Comparison of ENCODE assay signal across 9 cellular contexts in the genomic region with DNA sequence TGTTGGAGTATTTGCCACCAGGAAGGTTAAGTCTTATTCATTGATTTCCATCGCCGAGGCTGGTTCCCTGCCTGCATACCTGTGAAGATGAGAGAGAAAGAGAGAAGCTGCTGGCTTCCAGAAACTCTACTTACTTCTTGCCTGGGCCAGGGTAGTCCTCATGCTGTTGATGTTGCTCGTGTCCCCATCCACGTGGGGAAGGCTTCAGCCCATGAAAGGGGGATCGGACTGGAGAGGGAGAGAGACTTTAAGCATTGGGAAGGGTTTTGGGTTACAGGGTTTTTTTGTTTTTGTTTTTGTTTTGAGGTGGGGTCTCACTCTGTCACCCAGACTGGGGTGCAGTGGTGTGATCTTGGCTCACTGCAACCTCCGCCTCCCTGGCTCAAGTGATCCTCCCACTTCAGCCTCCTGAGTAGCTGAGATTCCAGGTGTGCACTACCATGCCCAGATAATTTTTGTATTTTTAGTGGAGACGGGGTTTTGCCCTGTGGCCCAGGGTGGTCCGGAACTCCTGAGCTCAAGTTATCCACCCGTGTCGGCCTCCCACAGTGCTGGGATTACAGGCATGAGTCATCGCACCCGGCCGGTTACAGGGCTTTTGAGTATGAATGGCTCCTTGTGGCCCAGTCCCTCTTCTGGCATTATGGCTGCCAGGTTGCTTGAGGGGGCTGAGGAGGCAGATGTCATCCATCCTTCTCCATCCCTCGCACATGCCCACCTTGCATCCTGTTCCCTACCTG. TPM values are rescaled to one million over a fixed set of nuclear protein-coding genes. Genes with fewer than 3 reads are reported as not detected.
DNase-seq lines count a peak whose midpoint lies in the region; ATAC-seq and TF ChIP-seq lines count a peak whose summit lies in the region.
"Had no signal": no experiment of that assay in that cellular context is flagged by ENCODE, and none has a peak within 500 bp of the region (broad histone marks: within the 10 kb centered on the region; RNA-seq: fewer than 3 reads in every experiment).

No MANE protein-coding gene starts in this region.

- intact Hi-C loops in breast epithelium (cut with DNase I; ENCODE audit: low total_unique reads) (no loop called here), lower lobe of right lung (cut with DNase I) (no loop called here), transverse colon (cut with DNase I; ENCODE audit: low total_unique reads) (no loop called here)

- TF ChIP-seq CTCF in breast epithelium (IDR thresholded peaks at IDR 0.05) = no peak
- no peak for TF ChIP-seq CTCF in lower lobe of right lung (IDR thresholded peaks at IDR 0.05)
- TF ChIP-seq CTCF in transverse colon (IDR thresholded peaks at IDR 0.05) = no peak

- peaks cover 31 to 53% (median 42%) of the 10 kb centered on the region in 3 donors for H3K4me1 Mint-ChIP-seq in IgD-negative memory B cell

- in situ Hi-C loops in transverse colon (cut with MboI; ENCODE audit: low pct_ligation_motif_present in 1 of 4, low pct_unique_long_range_greater_than_20kb in 1 of 4, low sequenced_read_pairs in 3 of 4) = no loop called here

- 81 to 84% methylated on average over 7 to 14 of the region's 14 CpGs for WGBS in transverse colon (ENCODE audit: low coverage in 1 of 2), 2 donors

- peak overlapping the region in 2 of 3 donors; percentile 35 to 74 for H3K27ac Mint-ChIP-seq in IgD-negative memory B cell

- H3K27ac ChIP-seq in breast epithelium = peak overlapping the region; percentile 82 to 93
- H3K27ac ChIP-seq in lower lobe of right lung = peak overlapping the region; percentile 73
- peak overlapping the region; percentile 81 to 91 (median 86) for H3K27ac ChIP-seq in transverse colon

- H3K4me3 ChIP-seq in breast epithelium = peak overlapping the region in 1 of 3 donors; percentile 36
- no peak overlapping the region for H3K4me3 ChIP-seq in lower lobe of right lung
- no peak overlapping the region for H3K4me3 ChIP-seq in transverse colon

- peaks cover 0 to 4% (median 0%) of the 10 kb centered on the region in 3 donors for H3K9me3 Mint-ChIP-seq in IgD-negative memory B cell

- no peaks in the 10 kb centered on the region for H3K27me3 ChIP-seq in breast epithelium
- H3K27me3 ChIP-seq in lower lobe of right lung (ENCODE audit: low read depth) = no peaks in the 10 kb centered on the region
- no peaks in the 10 kb centered on the region for H3K27me3 ChIP-seq in transverse colon

- H3K27me3 Mint-ChIP-seq in IgD-negative memory B cell = no peaks in the 10 kb centered on the region

- DNase-seq in breast epithelium (ENCODE audit: low spot score in 2 of 2) (no peak), lower lobe of right lung (no peak), transverse colon (no peak), mesenteric fat pad (ENCODE audit: low spot score) (no peak), T-helper 1 cell (no peak)
- DNase-seq: foreskin melanocyte; stimulated activated CD4-positive, alpha-beta T cell treated with anti-CD3 and anti-CD28 coated beads, Interleukin-12 subunit alpha, Interleukin-12 subunit beta, amount 100 ng/mL, for 4 hours had no signal

- no peak for ATAC-seq in lower lobe of right lung
- no peak for ATAC-seq in activated CD4-positive, CD25-positive, alpha-beta regulatory T cell treated with anti-CD3 and anti-CD28 coated beads, Interleukin-2, amount 50 U/mL, for 24 hours

- H3K36me3 ChIP-seq in breast epithelium (no peaks in the 10 kb centered on the region), lower lobe of right lung (no peaks in the 10 kb centered on the region), transverse colon (no peaks in the 10 kb centered on the region)

- no peaks in the 10 kb centered on the region for H3K9me3 ChIP-seq in breast epithelium
- no peaks in the 10 kb centered on the region for H3K9me3 ChIP-seq in lower lobe of right lung
- no peaks in the 10 kb centered on the region for H3K9me3 ChIP-seq in transverse colon

- TF ChIP-seq POLR2A in breast epithelium (IDR thresholded peaks at IDR 0.05) (no peak), transverse colon (IDR thresholded peaks at IDR 0.05) (no peak)

- H3K4me3 Mint-ChIP-seq in IgD-negative memory B cell = peak overlapping the region in 2 of 4 donors; percentile 6 to 92

- TF ChIP-seq EP300 in transverse colon (IDR thresholded peaks at IDR 0.05; ENCODE audit: low read depth) = no peak

- H3K4me1 ChIP-seq in breast epithelium = peaks cover 15 to 40% of the 10 kb centered on the region in 2 donors
- H3K4me1 ChIP-seq in lower lobe of right lung = peaks cover 55% of the 10 kb centered on the region
- peaks cover 36 to 59% (median 47%) of the 10 kb centered on the region in 4 donors for H3K4me1 ChIP-seq in transverse colon

- H3K36me3 Mint-ChIP-seq in IgD-negative memory B cell = peaks cover 2% of the 10 kb centered on the region

RNA-seq across cellular contexts. Expression of a gene that starts 26.6 kb away (rescaled TPM):
- 3.4 TPM for polyA plus RNA-seq in IgD-negative memory B cell
- total RNA-seq in breast epithelium (10 to 100 TPM in 2 of 3 donors, 1 to 10 TPM in 1; 3.8 to 29.8 (median 14.6) TPM), lower lobe of right lung (10.5 TPM), transverse colon (10 to 100 TPM in 1 of 4 donors, 1 to 10 TPM in 3; 7.9 to 26.3 (median 8.6) TPM), mesenteric fat pad (17.9 TPM)

RNA-seq across cellular contexts. Expression of a gene that starts 43.5 kb away (rescaled TPM):
- 10.2 TPM for polyA plus RNA-seq in IgD-negative memory B cell
- total RNA-seq in breast epithelium (10 to 100 TPM in 2 of 3 donors, 1 to 10 TPM in 1; 8.8 to 16.4 (median 10.8) TPM), lower lobe of right lung (13.0 TPM), transverse colon (10 to 100 TPM in 1 of 4 donors, 1 to 10 TPM in 3; 6.0 to 12.7 (median 8.1) TPM), mesenteric fat pad (5.6 TPM)
